Comparison of ENCODE assay signal across 24 cellular contexts in the genomic region with DNA sequence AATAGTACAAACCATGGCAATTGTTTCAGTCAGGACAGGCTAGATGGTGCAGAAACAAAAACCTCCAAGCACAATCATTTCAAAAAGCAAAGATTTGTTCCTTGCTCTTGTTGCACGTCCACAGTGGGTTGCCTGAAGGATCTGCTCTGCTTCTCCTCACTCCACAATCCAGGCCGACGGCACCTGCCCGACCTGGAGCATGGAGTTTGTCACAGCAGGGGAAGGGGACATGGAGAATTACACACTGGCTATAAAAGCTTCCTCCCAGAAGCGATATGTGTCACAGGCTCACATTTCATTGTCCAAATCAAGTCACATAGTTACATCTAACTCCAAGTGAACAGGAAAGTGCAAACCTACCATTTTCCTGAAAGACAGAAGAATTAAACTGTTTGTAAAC.
"Had no signal": no experiment of that assay in that cellular context is flagged by ENCODE, and none has a peak within 500 bp of the region (broad histone marks: within the 10 kb centered on the region; RNA-seq: fewer than 3 reads in every experiment).

No MANE protein-coding gene starts in this region.

- H3K36me3 ChIP-seq: neural progenitor cell, prostate gland, right atrium auricular region, spleen, thoracic aorta, tibial nerve, upper lobe of left lung, vagina had no signal

- FAIRE-seq: frontal cortex, keratinocyte had no signal

- ATAC-seq: left lobe of liver; mucosa of descending colon; natural killer cell treated with Interleukin-12 subunit alpha and Interleukin-12 subunit beta and Interleukin-15 and Interleukin-18, amount 100 ng/mL, for 72 hours; stimulated activated memory B cell treated with anti-CD40 and anti-IgM and Interleukin-4, amounts not matched to agents 10 μg/mL and 1 μg/mL and 100 μg/mL, for 72 hours; stimulated activated naive CD8-positive, alpha-beta T cell treated with anti-CD3 and anti-CD28 coated beads, Interleukin-15, Interleukin-2, amounts not matched to agents 100 U/mL and 50 U/mL, for 24 hours had no signal

- DNase-seq: cortex of kidney; dorsolateral prefrontal cortex; effector CD4-positive, alpha-beta T cell; hypothalamus; mucosa of descending colon; naive B cell; spleen; stimulated activated CD4-positive, alpha-beta T cell treated with anti-CD3 and anti-CD28 coated beads, Interleukin-4, amount 100 ng/mL, for 4 hours; stimulated activated naive CD8-positive, alpha-beta T cell treated with anti-CD3 and anti-CD28 coated beads, Interleukin-15, Interleukin-2, amounts not matched to agents 100 U/mL and 50 U/mL, for 24 hours; upper lobe of left lung had no signal

- H3K4me1 ChIP-seq: parathyroid adenoma, prostate gland, right atrium auricular region, spleen, tibial nerve, upper lobe of left lung, vagina had no signal

- H2AFZ ChIP-seq: neural progenitor cell, parathyroid adenoma had no signal

- H3K4me2 ChIP-seq: neural progenitor cell had no signal

- H3K9me3 ChIP-seq: mucosa of descending colon, prostate gland, vagina had no signal

- H3K27ac ChIP-seq: dorsolateral prefrontal cortex, neural progenitor cell, parathyroid adenoma, prostate gland, right atrium auricular region, skin epidermis, spleen, thoracic aorta, tibial nerve, upper lobe of left lung, vagina had no signal

- H3K9ac ChIP-seq: neural progenitor cell, parathyroid adenoma had no signal

- H3K4me3 ChIP-seq: dorsolateral prefrontal cortex, lung, mucosa of descending colon, neural progenitor cell, prostate gland, right atrium auricular region, skin epidermis, spleen, thoracic aorta, tibial nerve, upper lobe of left lung, vagina had no signal

- H3K79me2 ChIP-seq: parathyroid adenoma had no signal

- H3K27me3 ChIP-seq: neural progenitor cell, right atrium auricular region, upper lobe of left lung, vagina had no signal
